In genomic region chr6:70172252-70172651, GRCh38 we compare ENCODE assay signal across 19 cellular contexts.
DNase-seq lines count a peak whose midpoint lies in the region; ATAC-seq, FAIRE-seq and TF ChIP-seq lines count a peak whose summit lies in the region.
"Had no signal": no experiment of that assay in that cellular context is flagged by ENCODE, and none has a peak within 500 bp of the region (broad histone marks: within the 10 kb centered on the region; RNA-seq: fewer than 3 reads in every experiment).

No MANE protein-coding gene starts in this region.

- H2AFZ ChIP-seq in K562 (ENCODE audit: low read depth, low read length) = no peak overlapping the region

- FAIRE-seq in K562 (lab: Jason Lieb, UNC) = no peak
- FAIRE-seq: GM12878, GM19239, HTR-8/SVneo had no signal

- H3K79me2 ChIP-seq in K562 (ENCODE audit: control insufficient read depth, insufficient read depth, low read length) = no peaks in the 10 kb centered on the region
- H3K79me2 ChIP-seq in mesendoderm (ENCODE audit: control insufficient read depth, insufficient read depth, low read length) = no peaks in the 10 kb centered on the region

- peaks cover 36 to 40% of the 10 kb centered on the region in 2 donors for H3K36me3 Mint-ChIP-seq in stimulated activated naive B cell treated with anti-CD40 and anti-IgM and Interleukin-4, amounts not matched to agents 10 μg/mL and 1 μg/mL and 100 μg/mL, for 72 hours
- H3K36me3 Mint-ChIP-seq: CD8-positive, alpha-beta T cell had no signal

- ATAC-seq in RWPE2 (ENCODE audit: low read depth) (peak; percentile 23; the same call in 1 of the 3 replicates), K562 (peak; percentile 39; the same call in 1 of the 3 replicates), HG02642 (IDR thresholded peaks at IDR 0.05; ENCODE audit: poor library complexity, unreplicated experiment) (no peak)
- no peak for ATAC-seq in stimulated activated naive B cell treated with anti-CD40 and anti-IgM and Interleukin-4, amounts not matched to agents 10 μg/mL and 1 μg/mL and 100 μg/mL, for 72 hours (replicated peaks)
- ATAC-seq: CD8-positive, alpha-beta T cell; GM12878 had no signal

- H3K4me3 ChIP-seq in RWPE2 (ENCODE audit: severe bottlenecking) = no peak overlapping the region
- no peak overlapping the region for H3K4me3 ChIP-seq in K562
- no peak overlapping the region for H3K4me3 ChIP-seq in mesendoderm (ENCODE audit: low read length)
- H3K4me3 ChIP-seq in breast epithelium = no peak overlapping the region
- H3K4me3 ChIP-seq: BLaER1 treated with 17β-estradiol and CSF1 and Interleukin-3, amounts not matched to agents 10 nM and 100 nM; GM12878; HAP-1 had no signal

- H3K27me3 Mint-ChIP-seq in stimulated activated naive B cell treated with anti-CD40 and anti-IgM and Interleukin-4, amounts not matched to agents 10 μg/mL and 1 μg/mL and 100 μg/mL, for 72 hours = no peaks in the 10 kb centered on the region
- H3K27me3 Mint-ChIP-seq: B cell had no signal

- no peaks in the 10 kb centered on the region for H3K9me3 Mint-ChIP-seq in stimulated activated naive B cell treated with anti-CD40 and anti-IgM and Interleukin-4, amounts not matched to agents 10 μg/mL and 1 μg/mL and 100 μg/mL, for 72 hours
- H3K9me3 Mint-ChIP-seq: CD8-positive, alpha-beta T cell had no signal

- POLR2A ChIA-PET in K562 (lab: Yijun Ruan, JAX) = no interaction called here

- H3K27me3 ChIP-seq in RWPE2 (ENCODE audit: insufficient read depth, poor library complexity, severe bottlenecking) (peaks cover 3% of the 10 kb centered on the region), K562 (ENCODE audit: control insufficient read depth in 2 of 2, insufficient read depth in 2 of 2, low read length in 2 of 2) (no peaks in the 10 kb centered on the region; a peak in 2 of 5 replicates), mesendoderm (ENCODE audit: insufficient read depth, low read length, poor library complexity) (no peaks in the 10 kb centered on the region), breast epithelium (no peaks in the 10 kb centered on the region)
- H3K27me3 ChIP-seq: BLaER1 treated with 17β-estradiol and CSF1 and Interleukin-3, amounts not matched to agents 10 nM and 100 nM had no signal

- no peaks in the 10 kb centered on the region for H3K79me1 ChIP-seq in mesendoderm (ENCODE audit: low read length)

- H2BK15ac ChIP-seq in mesendoderm (replicated peaks; ENCODE audit: low read depth) = no peak overlapping the region

- no peak overlapping the region for H3K56ac ChIP-seq in mesendoderm (ENCODE audit: low read length)

- H2BK5ac ChIP-seq in mesendoderm (ENCODE audit: low read length) = no peak overlapping the region

- no peak overlapping the region for H3K18ac ChIP-seq in mesendoderm (ENCODE audit: low read length)

- no peaks in the 10 kb centered on the region for H3K36me3 ChIP-seq in RWPE2 (ENCODE audit: low read depth)
- no peaks in the 10 kb centered on the region for H3K36me3 ChIP-seq in K562 (ENCODE audit: control insufficient read depth, insufficient read depth, low read length)
- no peaks in the 10 kb centered on the region for H3K36me3 ChIP-seq in mesendoderm (ENCODE audit: control insufficient read depth, insufficient read depth, low read length)
- no peaks in the 10 kb centered on the region for H3K36me3 ChIP-seq in breast epithelium
- H3K36me3 ChIP-seq: BLaER1 treated with 17β-estradiol and CSF1 and Interleukin-3, amounts not matched to agents 10 nM and 100 nM; HAP-1 had no signal

- in situ Hi-C loops in K562 (cut with MboI) = no loop called here

- TF ChIP-seq CTCF in RWPE2 (IDR thresholded peaks at IDR 0.05; ENCODE audit: poor library complexity, severe bottlenecking) = no peak
- no peak for TF ChIP-seq CTCF in K562 (IDR thresholded peaks at IDR 0.05 in 2 of 3, conservative IDR thresholded peaks at IDR 0.05 in 1 of 3; ENCODE audit: insufficient read depth in 2 of 3, low read depth in 1 of 3, low read length in 3 of 3)
- no peak for TF ChIP-seq CTCF in breast epithelium (IDR thresholded peaks at IDR 0.05)

- H3K9ac ChIP-seq in K562 (ENCODE audit: insufficient read depth in 1 of 2, low read depth in 2 of 2, low read length in 2 of 2) (no peak overlapping the region), mesendoderm (ENCODE audit: low read length) (no peak overlapping the region)
- H3K9ac ChIP-seq: BLaER1 treated with 17β-estradiol and CSF1 and Interleukin-3, amounts not matched to agents 10 nM and 100 nM had no signal

- H4K8ac ChIP-seq in mesendoderm (ENCODE audit: low read depth, low read length) = no peak overlapping the region

- no peaks in the 10 kb centered on the region for H3K4me1 Mint-ChIP-seq in stimulated activated naive B cell treated with anti-CD40 and anti-IgM and Interleukin-4, amounts not matched to agents 10 μg/mL and 1 μg/mL and 100 μg/mL, for 72 hours
- H3K4me1 Mint-ChIP-seq: B cell had no signal

- H3K23ac ChIP-seq in mesendoderm (ENCODE audit: low read length) = no peak overlapping the region

- CTCF ChIA-PET in K562 (lab: Yijun Ruan, JAX; ENCODE audit: low intra/inter-chr PET ratio) = no interaction called here

- H3K9me3 ChIP-seq in RWPE2 (ENCODE audit: severe bottlenecking) (peaks cover 1% of the 10 kb centered on the region), K562 (replicated peaks; ENCODE audit: control insufficient read depth, insufficient read depth, low read depth, low read length) (no peaks in the 10 kb centered on the region), breast epithelium (no peaks in the 10 kb centered on the region)
- H3K9me3 ChIP-seq: BLaER1 treated with 17β-estradiol and CSF1 and Interleukin-3, amounts not matched to agents 10 nM and 100 nM; HAP-1 had no signal

- H2AK5ac ChIP-seq in mesendoderm (ENCODE audit: low read length) = no peak overlapping the region

- no peak overlapping the region for H3K4ac ChIP-seq in mesendoderm (ENCODE audit: low read depth, low read length)

- 0% methylated on average over 2 of the region's 2 CpGs for WGBS in K562 (ENCODE audit: insufficient coverage, low coverage, missing lambda C conversion rate)
- WGBS in mesendoderm (ENCODE audit: extremely low coverage, insufficient coverage, low lambda C conversion rate) = no CpG with 5 or more reads among the region's 2 CpGs

- BruUV-seq in K562 (replicated peaks; lab: Mats Ljungman, UMichigan) = no TSS peak

- no peak overlapping the region for H3K4me2 ChIP-seq in K562 (ENCODE audit: insufficient read depth, low read length)
- no peak overlapping the region for H3K4me2 ChIP-seq in mesendoderm (ENCODE audit: low read length)
- H3K4me2 ChIP-seq: BLaER1 treated with 17β-estradiol and CSF1 and Interleukin-3, amounts not matched to agents 10 nM and 100 nM had no signal

- no peak for TF ChIP-seq RAD21 in K562 (CRISPR knock-in tag; conservative IDR thresholded peaks at IDR 0.05 in 1 of 2, IDR thresholded peaks at IDR 0.05 in 1 of 2)

- no peak overlapping the region for H4K5ac ChIP-seq in mesendoderm (ENCODE audit: low read length)

- no peak for DNase-seq in RWPE2 (ENCODE audit: low spot score)
- no peak for DNase-seq in K562 (ENCODE audit: extremely low read depth in 1 of 4, low spot score in 3 of 4)
- DNase-seq in mesendoderm = peak; percentile 52
- DNase-seq in stimulated activated naive B cell treated with anti-CD40 and anti-IgM and Interleukin-4, amounts not matched to agents 10 μg/mL and 1 μg/mL and 100 μg/mL, for 72 hours = no peak
- no peak for DNase-seq in breast epithelium (ENCODE audit: low spot score in 2 of 2)
- no peak for DNase-seq in NCI-H187 treated with DMSO at 0.1 percent for 48 hours (lab: John Stamatoyannopoulos, UW)
- DNase-seq: 8988T; Calu3; CD8-positive, alpha-beta T cell; DND-41; EL; IMR-90 had no signal

- TF ChIP-seq POLR2A in K562 (conservative IDR thresholded peaks at IDR 0.05) (no peak), breast epithelium (IDR thresholded peaks at IDR 0.05) (no peak)

- H3K27ac ChIP-seq in RWPE2 (ENCODE audit: poor library complexity, severe bottlenecking) (no peak overlapping the region), K562 (ENCODE audit: extremely low read depth, low read depth, low read length) (no peak overlapping the region), mesendoderm (ENCODE audit: low read depth, low read length) (no peak overlapping the region), breast epithelium (no peak overlapping the region)
- H3K27ac ChIP-seq: BLaER1 treated with 17β-estradiol and CSF1 and Interleukin-3, amounts not matched to agents 10 nM and 100 nM had no signal

- H4K20me1 ChIP-seq in K562 (replicated peaks; ENCODE audit: control insufficient read depth, insufficient read depth, low read length) = no peaks in the 10 kb centered on the region
- H4K20me1 ChIP-seq: BLaER1 treated with 17β-estradiol and CSF1 and Interleukin-3, amounts not matched to agents 10 nM and 100 nM had no signal

- H3K4me3 Mint-ChIP-seq in stimulated activated naive B cell treated with anti-CD40 and anti-IgM and Interleukin-4, amounts not matched to agents 10 μg/mL and 1 μg/mL and 100 μg/mL, for 72 hours = no peak overlapping the region
- H3K4me3 Mint-ChIP-seq: B cell; CD8-positive, alpha-beta T cell had no signal

- H3K9me1 ChIP-seq in K562 (ENCODE audit: control insufficient read depth, insufficient read depth, low read length) = no peaks in the 10 kb centered on the region

- no peak overlapping the region for H2BK120ac ChIP-seq in mesendoderm (ENCODE audit: low read depth, low read length)

- no peaks in the 10 kb centered on the region for H3K4me1 ChIP-seq in RWPE2 (ENCODE audit: insufficient read depth, poor library complexity, severe bottlenecking)
- H3K4me1 ChIP-seq in K562 (replicated peaks in 1 of 2; ENCODE audit: control insufficient read depth in 2 of 2, insufficient read depth in 2 of 2, low read length in 2 of 2) = no peaks in the 10 kb centered on the region
- H3K4me1 ChIP-seq in mesendoderm (ENCODE audit: control insufficient read depth, low read depth, low read length) = no peaks in the 10 kb centered on the region
- no peaks in the 10 kb centered on the region for H3K4me1 ChIP-seq in breast epithelium
- H3K4me1 ChIP-seq: BLaER1 treated with 17β-estradiol and CSF1 and Interleukin-3, amounts not matched to agents 10 nM and 100 nM; HAP-1 had no signal

- no peak for TF ChIP-seq EP300 in K562 (IDR thresholded peaks at IDR 0.05; ENCODE audit: low read length)

- peak overlapping the region; percentile 10 for H3K27ac Mint-ChIP-seq in stimulated activated naive B cell treated with anti-CD40 and anti-IgM and Interleukin-4, amounts not matched to agents 10 μg/mL and 1 μg/mL and 100 μg/mL, for 72 hours
- H3K27ac Mint-ChIP-seq: B cell; CD8-positive, alpha-beta T cell had no signal

- intact Hi-C loops in K562 (cut with micrococcal nuclease) (no loop called here), breast epithelium (cut with DNase I; ENCODE audit: low total_unique reads) (no loop called here)

TF ChIP-seq in K562, 482 proteins besides CTCF, POLR2A, EP300 and RAD21 (continues in another document):
- no peak for TF ChIP-seq ZFPM2 (CRISPR knock-in tag; IDR thresholded peaks at IDR 0.05)

Comparison
In these comparisons a context has a peak if more than half of its experiments do, and no peak if none do; other contexts are left out.
1. ATAC-seq: peak in RWPE2 (single experiment) and K562 (single experiment); none in stimulated activated naive B cell treated with anti-CD40 and anti-IgM and Interleukin-4, amounts not matched to agents 10 μg/mL and 1 μg/mL and 100 μg/mL, for 72 hours (0 of 2) and HG02642 (single experiment).